In genomic region chr1:244820131-244820530, GRCh38 we compare ENCODE assay signal across 31 cellular contexts.
"Had no signal": no experiment of that assay in that cellular context is flagged by ENCODE, and none has a peak within 500 bp of the region (broad histone marks: within the 10 kb centered on the region; RNA-seq: fewer than 3 reads in every experiment).

No MANE protein-coding gene starts in this region.

- H3K27ac Mint-ChIP-seq: activated CD4-positive, alpha-beta memory T cell treated with anti-CD3 and anti-CD28 coated beads for 36 hours; activated CD4-positive, alpha-beta T cell treated with anti-CD3 and anti-CD28 coated beads, Interleukin-2, amount 10 ng/mL, durations not matched to agents 7 days and 5 days; activated naive CD4-positive, alpha-beta T cell treated with anti-CD3 and anti-CD28 coated beads for 36 hours; activated naive CD8-positive, alpha-beta T cell treated with anti-CD3 and anti-CD28 coated beads for 36 hours; activated T-helper 17 cell treated with anti-CD3 and anti-CD28 coated beads, Interleukin-2, amount 50 U/mL, for 72 hours had no signal

- DNase-seq: activated CD4-positive, alpha-beta memory T cell treated with anti-CD3 and anti-CD28 coated beads for 36 hours; activated CD4-positive, alpha-beta T cell treated with anti-CD3 and anti-CD28 coated beads, Interleukin-2, amount 10 ng/mL, durations not matched to agents 7 days and 5 days; activated CD4-positive, CD25-positive, alpha-beta regulatory T cell; activated gamma-delta T cell; activated naive CD4-positive, alpha-beta T cell treated with anti-CD3 and anti-CD28 coated beads for 36 hours; activated naive CD8-positive, alpha-beta T cell treated with anti-CD3 and anti-CD28 coated beads for 36 hours; activated T-cell treated with anti-CD3 and anti-CD28 coated beads for 4 hours; activated T-cell treated with anti-CD3 and anti-CD28 coated beads, Interleukin-2, amount 50 U/mL, for 48 hours; adrenal gland; aorta; caudate nucleus; Kasumi-1; KBM-7; NCI-H1092; NCI-H1417; NCI-H2029; NCI-H2107; NCI-H2171 treated with DMSO at 0.1 percent for 48 hours; NCI-H510A treated with DMSO at 0.1 percent for 48 hours; NCI-H69; NK-92 treated with Interleukin-12 subunit alpha and Interleukin-12 subunit beta, amount 100 ng/mL, for 24 hours; OCI-M1; Peyer's patch; Right ventricle myocardium superior; SJCRH30; SK-N-SH; T-helper 1 cell had no signal

- H3K4me2 ChIP-seq: SK-N-SH had no signal

- H3K27me3 ChIP-seq: adrenal gland, breast epithelium, Peyer's patch, SJCRH30 had no signal

- H3K36me3 Mint-ChIP-seq: activated CD4-positive, alpha-beta memory T cell treated with anti-CD3 and anti-CD28 coated beads for 36 hours; activated naive CD8-positive, alpha-beta T cell treated with anti-CD3 and anti-CD28 coated beads for 36 hours had no signal

- H3K27ac ChIP-seq: breast epithelium, Peyer's patch, RWPE1, SJCRH30, VCaP had no signal

- H3K4me3 ChIP-seq: adrenal gland, breast epithelium, Peyer's patch, SJCRH30 had no signal

- H3K36me3 ChIP-seq: adrenal gland, breast epithelium, Peyer's patch, SJCRH30 had no signal

- H3K9me2 ChIP-seq: SK-N-SH had no signal

- ATAC-seq: activated T-helper 17 cell treated with anti-CD3 and anti-CD28 coated beads, Interleukin-2, amount 50 U/mL, for 72 hours had no signal

- H3K4me3 Mint-ChIP-seq: activated CD4-positive, alpha-beta memory T cell treated with anti-CD3 and anti-CD28 coated beads for 36 hours; activated CD4-positive, alpha-beta T cell treated with anti-CD3 and anti-CD28 coated beads, Interleukin-2, amount 10 ng/mL, durations not matched to agents 7 days and 5 days; activated naive CD4-positive, alpha-beta T cell treated with anti-CD3 and anti-CD28 coated beads for 36 hours; activated naive CD8-positive, alpha-beta T cell treated with anti-CD3 and anti-CD28 coated beads for 36 hours; activated T-helper 17 cell treated with anti-CD3 and anti-CD28 coated beads, Interleukin-2, amount 50 U/mL, for 72 hours had no signal

- H3K9me3 ChIP-seq: adrenal gland, breast epithelium, Peyer's patch, SJCRH30, SK-N-SH had no signal

- H3K4me1 Mint-ChIP-seq: activated CD4-positive, alpha-beta T cell treated with anti-CD3 and anti-CD28 coated beads, Interleukin-2, amount 10 ng/mL, durations not matched to agents 7 days and 5 days; activated T-helper 17 cell treated with anti-CD3 and anti-CD28 coated beads, Interleukin-2, amount 50 U/mL, for 72 hours had no signal

- H3K4me1 ChIP-seq: breast epithelium, Peyer's patch, SJCRH30 had no signal

- H3K9ac ChIP-seq: SK-N-SH had no signal

- H3K9me3 Mint-ChIP-seq: activated CD4-positive, alpha-beta memory T cell treated with anti-CD3 and anti-CD28 coated beads for 36 hours; activated CD4-positive, alpha-beta T cell treated with anti-CD3 and anti-CD28 coated beads, Interleukin-2, amount 10 ng/mL, durations not matched to agents 7 days and 5 days; activated naive CD4-positive, alpha-beta T cell treated with anti-CD3 and anti-CD28 coated beads for 36 hours; activated naive CD8-positive, alpha-beta T cell treated with anti-CD3 and anti-CD28 coated beads for 36 hours; activated T-helper 17 cell treated with anti-CD3 and anti-CD28 coated beads, Interleukin-2, amount 50 U/mL, for 72 hours had no signal
